1 cellular context compared by ENCODE assay signal in the genomic region with DNA sequence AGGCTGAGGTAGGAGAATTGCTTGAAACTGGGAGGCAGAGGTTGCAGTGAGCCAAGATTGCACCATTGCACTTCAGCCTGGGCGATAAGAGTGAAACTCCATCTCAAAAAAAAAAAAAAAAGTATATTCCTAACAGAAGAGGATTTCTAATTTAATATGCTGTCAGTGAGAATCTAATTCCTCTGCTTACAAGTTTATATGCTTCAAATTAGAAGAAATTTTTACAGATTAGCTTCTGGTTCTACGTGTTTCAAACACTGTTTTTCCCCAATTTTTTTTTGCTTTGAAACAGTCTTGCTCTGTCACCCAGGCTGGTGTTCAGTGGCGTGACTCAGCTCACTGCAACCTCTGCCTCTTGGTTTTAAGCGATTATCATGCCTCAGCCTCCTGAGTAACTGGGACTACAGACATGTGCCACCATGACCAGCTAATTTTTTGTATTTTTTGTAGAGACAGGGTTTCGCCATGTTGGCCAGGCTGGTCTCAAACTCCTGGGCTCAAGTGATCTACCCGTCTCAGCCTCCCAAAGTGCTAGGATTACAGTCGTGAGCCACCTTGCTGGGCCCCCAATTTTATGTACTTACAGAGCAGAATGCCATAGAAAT.
TF ChIP-seq lines count a peak whose summit lies in the region.
"Not testable (repeated sequence)": the region's sequence is repeated elsewhere in the genome, so short reads cannot be mapped to it uniquely, and the experiment has no call there.

No MANE protein-coding gene starts in this region.

TF ChIP-seq in K562, 482 proteins besides CTCF, POLR2A, EP300 and RAD21 (continued from another document):
- TF ChIP-seq TFE3 (CRISPR knock-in tag; IDR thresholded peaks at IDR 0.05): 0 out of 2 replicates have a peak, but pooled peaks have one; percentile 1
- peak; percentile 41; the same call in 1 of the 2 replicates for TF ChIP-seq MAFF (IDR thresholded peaks at IDR 0.05; ENCODE audit: low read length)
- TF ChIP-seq L3MBTL2 (IDR thresholded peaks at IDR 0.05): peak; percentile 77
- TF ChIP-seq MNT (conservative IDR thresholded peaks at IDR 0.05): peak in 1 of 2 experiments; percentile 37; a peak in 2 of 4 replicates
- TF ChIP-seq ATF3 (IDR thresholded peaks at IDR 0.05): peak; percentile 75
- not testable (repeated sequence) for TF ChIP-seq ATF3 (CRISPR knock-in tag; conservative IDR thresholded peaks at IDR 0.05)
- peak; percentile 65 for TF ChIP-seq ARID1B (IDR thresholded peaks at IDR 0.05)
